In genomic region chr19:633068-633785, GRCh38 we compare ENCODE assay signal across 8 cellular contexts. TPM values are rescaled to one million over a fixed set of nuclear protein-coding genes. Genes with fewer than 3 reads are reported as not detected.
A peak's percentile ranks its signal among the peaks of the same experiment; 100 is the strongest.
DNase-seq lines count a peak whose midpoint lies in the region; ATAC-seq, FAIRE-seq and TF ChIP-seq lines count a peak whose summit lies in the region.

POLRMT (minus strand) TSS chr19:633537; CDS start chr19:633512, 25 bp downstream.

- peak in 1 of 2 donors; percentile 13 for TF ChIP-seq CTCF in endothelial cell of umbilical vein (IDR thresholded peaks at IDR 0.05; ENCODE audit: extremely low read depth in 1 of 2, insufficient read depth in 1 of 2, low read depth in 1 of 2, low read length in 2 of 2)
- TF ChIP-seq CTCF in mesothelial cell of epicardium (IDR thresholded peaks at IDR 0.05; ENCODE audit: unreplicated experiment): no peak

- TSS peak; percentile 36 for BruUV-seq in endothelial cell of umbilical vein (replicated peaks; lab: Mats Ljungman, UMichigan)

- no peaks in the 10 kb centered on the region for H4K20me1 ChIP-seq in endothelial cell of umbilical vein (replicated peaks; ENCODE audit: control insufficient read depth, extremely low read depth, insufficient read depth, low read length)

- H3K27me3 Mint-ChIP-seq in IgD-negative memory B cell: no peaks in the 10 kb centered on the region
- peaks cover 12% of the 10 kb centered on the region for H3K27me3 Mint-ChIP-seq in mesothelial cell of epicardium (ENCODE audit: low read depth)

- peak; percentile 99 for DNase-seq in DMS 273 (lab: John Stamatoyannopoulos, UW; ENCODE audit: unreplicated experiment)
- peak; percentile 95 for DNase-seq in OCI-M1 (lab: John Stamatoyannopoulos, UW)
- peak; percentile 97 for DNase-seq in activated T-cell treated with anti-CD3 and anti-CD28 coated beads for 24 hours (ENCODE audit: low read depth)
- peak; percentile 98 for DNase-seq in endothelial cell of umbilical vein (ENCODE audit: low read depth, low spot score)
- DNase-seq in mesothelial cell of epicardium (ENCODE audit: low spot score in 2 of 2, unreplicated experiment in 2 of 2): peak; percentile 93 to 97
- DNase-seq in stimulated activated CD8-positive, alpha-beta memory T cell treated with anti-CD3 and anti-CD28 coated beads, Interleukin-15, amount 100 ng/mL, for 4 hours (ENCODE audit: low read depth in 2 of 2): peak; percentile 93 to 95

- H3K27me3 ChIP-seq in endothelial cell of umbilical vein (ENCODE audit: control insufficient read depth in 2 of 2, insufficient read depth in 2 of 2, low read length in 2 of 2): no peaks in the 10 kb centered on the region

- intact Hi-C loops in endothelial cell of umbilical vein (cut with micrococcal nuclease): loop anchor here (1.0 to 2.0 kb wide), 2 partner anchors 44 to 102 kb away; partner anchors contain the start of genes CDC34 and HCN2

- H2AFZ ChIP-seq in endothelial cell of umbilical vein (ENCODE audit: low read depth, low read length): peak within 1 kb of the TSS; percentile 91

- H3K27ac Mint-ChIP-seq in IgD-negative memory B cell (peak within 1 kb of the TSS; percentile 94 to 99 (median 97)), mesothelial cell of epicardium (peak within 1 kb of the TSS; percentile 93)

- peaks cover 0 to under 1% of the 10 kb centered on the region in 2 experiments for H3K36me3 ChIP-seq in endothelial cell of umbilical vein (ENCODE audit: control insufficient read depth in 2 of 2, extremely low read depth in 1 of 2, insufficient read depth in 2 of 2, low read length in 2 of 2)

- H3K9me3 ChIP-seq in endothelial cell of umbilical vein (replicated peaks; ENCODE audit: control insufficient read depth, insufficient read depth, low read length): no peaks in the 10 kb centered on the region

- peak; percentile 75 for ATAC-seq in GM21529 (IDR thresholded peaks at IDR 0.05; ENCODE audit: unreplicated experiment)

- H3K4me2 ChIP-seq in endothelial cell of umbilical vein (ENCODE audit: insufficient read depth, low read length): peak within 1 kb of the TSS; percentile 93

- CTCF ChIA-PET in endothelial cell of umbilical vein (lab: Charles Lee): interaction anchor here (0.9 to 1.4 kb wide), 4 partner anchors 18 to 101 kb away, joined by 3 to 4 read pairs (median 3); no protein-coding TSS in a partner anchor

- H3K27ac ChIP-seq in endothelial cell of umbilical vein (ENCODE audit: insufficient read depth, low read depth, low read length): peak within 1 kb of the TSS; percentile 48

- H3K9me3 Mint-ChIP-seq in IgD-negative memory B cell: peaks cover 0 to 2% (median 0%) of the 10 kb centered on the region in 3 donors
- no peaks in the 10 kb centered on the region for H3K9me3 Mint-ChIP-seq in mesothelial cell of epicardium

- FAIRE-seq in endothelial cell of umbilical vein (lab: Jason Lieb, UNC): peak; percentile 99

- POLR2A ChIA-PET in endothelial cell of umbilical vein (lab: Charles Lee): interaction anchor here (0.7 kb wide), 1 partner anchor 102 kb away, joined by 3 read pairs; no protein-coding TSS in a partner anchor

- peaks cover 19 to 26% (median 26%) of the 10 kb centered on the region in 3 donors for H3K4me1 Mint-ChIP-seq in IgD-negative memory B cell
- H3K4me1 Mint-ChIP-seq in mesothelial cell of epicardium: peaks cover 7% of the 10 kb centered on the region

- peaks cover 16% of the 10 kb centered on the region for H3K4me1 ChIP-seq in endothelial cell of umbilical vein (ENCODE audit: control insufficient read depth, extremely low read depth, insufficient read depth, low read length)

- H3K79me2 ChIP-seq in endothelial cell of umbilical vein (ENCODE audit: control insufficient read depth, insufficient read depth, low read length): peaks cover 13% of the 10 kb centered on the region

- H3K9ac ChIP-seq in endothelial cell of umbilical vein (replicated peaks; ENCODE audit: extremely low read depth, insufficient read depth, low read length): peak within 1 kb of the TSS; percentile 74

- TF ChIP-seq POLR2A in endothelial cell of umbilical vein (IDR thresholded peaks at IDR 0.05; ENCODE audit: low read depth, low read length): peak; percentile 58

- H3K36me3 Mint-ChIP-seq in IgD-negative memory B cell: peaks cover 3% of the 10 kb centered on the region
- H3K36me3 Mint-ChIP-seq in mesothelial cell of epicardium: peaks cover 13% of the 10 kb centered on the region

- no peaks in the 10 kb centered on the region for H3K9me1 ChIP-seq in endothelial cell of umbilical vein (replicated peaks; ENCODE audit: control insufficient read depth, extremely low read depth, insufficient read depth, low read length)

- dilution Hi-C loops in endothelial cell of umbilical vein (cut with MboI; ENCODE audit: extremely low pct_ligation_motif_present, low sequenced_read_pairs): no loop called here

- H3K4me3 ChIP-seq in endothelial cell of umbilical vein (replicated peaks in 1 of 3; ENCODE audit: insufficient read depth in 1 of 3, low read depth in 1 of 3, low read length in 3 of 3): peak within 1 kb of the TSS; percentile 70 to 88 (median 85)

- peak within 1 kb of the TSS; percentile 91 to 98 (median 93) for H3K4me3 Mint-ChIP-seq in IgD-negative memory B cell
- H3K4me3 Mint-ChIP-seq in mesothelial cell of epicardium: peak within 1 kb of the TSS; percentile 87

TF ChIP-seq in endothelial cell of umbilical vein, 7 proteins besides CTCF, POLR2A, EP300 and RAD21:
- peak; percentile 70 for TF ChIP-seq POLR2AphosphoS5 (IDR thresholded peaks at IDR 0.05; ENCODE audit: insufficient read depth, low read depth, low read length)
- no peak for TF ChIP-seq FOS (IDR thresholded peaks at IDR 0.05; ENCODE audit: borderline replicate concordance, insufficient read depth, low read length)
- no peak for TF ChIP-seq MYC (IDR thresholded peaks at IDR 0.05; ENCODE audit: low read depth, low read length)
- TF ChIP-seq, protein P1, sequence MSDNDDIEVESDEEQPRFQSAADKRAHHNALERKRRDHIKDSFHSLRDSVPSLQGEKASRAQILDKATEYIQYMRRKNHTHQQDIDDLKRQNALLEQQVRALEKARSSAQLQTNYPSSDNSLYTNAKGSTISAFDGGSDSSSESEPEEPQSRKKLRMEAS (IDR thresholded peaks at IDR 0.05; ENCODE audit: insufficient read depth, insufficient read length): peak; percentile 73

RNA-seq across cellular contexts. Expression of gene POLRMT, which starts in this region (rescaled TPM):
- 41.9 TPM for polyA plus RNA-seq in IgD-negative memory B cell
- 46.7 and 50.6 TPM in 2 replicates for total RNA-seq in endothelial cell of umbilical vein
- polyA plus RNA-seq in endothelial cell of umbilical vein: 38.9 and 50.8 TPM in 2 replicates
- polyA plus RNA-seq in endothelial cell of umbilical vein (2011; cell fraction: cytosol; rRNA removed): 14.6 and 23.5 TPM in 2 replicates
- polyA plus RNA-seq in endothelial cell of umbilical vein (2011; cell fraction: nucleus; rRNA removed): 92.7 and 128 TPM in 2 replicates
- 45.1 and 59.0 TPM in 2 replicates for polyA plus RNA-seq in endothelial cell of umbilical vein (2012)
- 39.6 and 56.0 TPM in 2 replicates for polyA minus RNA-seq in endothelial cell of umbilical vein
- 72.6 TPM for polyA minus RNA-seq in endothelial cell of umbilical vein (2011; cell fraction: cytosol; rRNA and poly(A)+ RNA removed)
- polyA minus RNA-seq in endothelial cell of umbilical vein (2011; cell fraction: nucleus; rRNA and poly(A)+ RNA removed): 19.3 and 29.1 TPM in 2 replicates
- 49.5 to 56.4 TPM (median 56.4 TPM) in 3 replicates for total RNA-seq in mesothelial cell of epicardium

Comparison
In these comparisons a context has a peak if more than half of its experiments do, and no peak if none do; other contexts are left out.
1. Peak in every context shown above with its lines: DNase-seq, ATAC-seq, H3K4me3 ChIP-seq and H3K27ac ChIP-seq.